Comparison of ENCODE assay signal across 29 cellular contexts in genomic region chr4:114927881-114928280, GRCh38.
"Had no signal": no experiment of that assay in that cellular context is flagged by ENCODE, and none has a peak within 500 bp of the region (broad histone marks: within the 10 kb centered on the region; RNA-seq: fewer than 3 reads in every experiment).

No MANE protein-coding gene starts in this region.

- H3K27ac Mint-ChIP-seq: dendritic cell treated with granulocyte-macrophage colony-stimulating factor and Interleukin-4, amounts not matched to agents 40 ng/mL and 50 ng/mL, for 4 days; effector memory CD8-positive, alpha-beta T cell; endodermal cell had no signal

- ATAC-seq: effector memory CD8-positive, alpha-beta T cell; esophagus mucosa; foreskin keratinocyte; gastrocnemius medialis; gastroesophageal sphincter; heart left ventricle; heart right ventricle had no signal

- H3K4me3 ChIP-seq: colonic mucosa, coronary artery, dorsolateral prefrontal cortex, esophagus muscularis mucosa, esophagus squamous epithelium, gastrocnemius medialis, gastroesophageal sphincter, heart left ventricle, heart right ventricle had no signal

- H3K27me3 ChIP-seq: colonic mucosa, esophagus muscularis mucosa, esophagus squamous epithelium, foreskin keratinocyte, gastrocnemius medialis, gastroesophageal sphincter, heart right ventricle had no signal

- H3K9me3 ChIP-seq: colonic mucosa, esophagus muscularis mucosa, esophagus squamous epithelium, gastrocnemius medialis had no signal

- FAIRE-seq: colon, endometrium, endothelial cell of umbilical vein, frontal cortex had no signal

- DNase-seq: colonic mucosa; cortex of kidney; dermis blood vessel endothelial cell; dorsolateral prefrontal cortex; effector CD4-positive, alpha-beta T cell; effector CD8-positive, alpha-beta T cell; effector memory CD4-positive, alpha-beta T cell; effector memory CD8-positive, alpha-beta T cell; endodermal cell; erythroblast; esophagus squamous epithelium; foreskin fibroblast; foreskin keratinocyte; foreskin melanocyte; gastrocnemius medialis; glutamatergic neuron; head of caudate nucleus; heart left ventricle; heart right ventricle had no signal

- H3K27ac ChIP-seq: colonic mucosa, coronary artery, epithelial cell of prostate, esophagus muscularis mucosa, esophagus squamous epithelium, foreskin keratinocyte, gastrocnemius medialis, gastroesophageal sphincter, heart left ventricle, heart right ventricle had no signal

- H3K9me3 Mint-ChIP-seq: dendritic cell treated with granulocyte-macrophage colony-stimulating factor and Interleukin-4, amounts not matched to agents 40 ng/mL and 50 ng/mL, for 4 days had no signal

- H3K36me3 ChIP-seq: colonic mucosa, esophagus muscularis mucosa, esophagus squamous epithelium, gastrocnemius medialis, gastroesophageal sphincter, heart left ventricle, heart right ventricle had no signal

- H3K4me3 Mint-ChIP-seq: dendritic cell treated with granulocyte-macrophage colony-stimulating factor and Interleukin-4, amounts not matched to agents 40 ng/mL and 50 ng/mL, for 4 days; effector memory CD8-positive, alpha-beta T cell; endodermal cell had no signal

- H3K27me3 Mint-ChIP-seq: dendritic cell treated with granulocyte-macrophage colony-stimulating factor and Interleukin-4, amounts not matched to agents 40 ng/mL and 50 ng/mL, for 4 days; effector memory CD8-positive, alpha-beta T cell had no signal

- H3K4me1 ChIP-seq: colonic mucosa, esophagus muscularis mucosa, esophagus squamous epithelium, foreskin keratinocyte, gastrocnemius medialis, gastroesophageal sphincter, heart left ventricle, heart right ventricle had no signal
